In the genomic region with DNA sequence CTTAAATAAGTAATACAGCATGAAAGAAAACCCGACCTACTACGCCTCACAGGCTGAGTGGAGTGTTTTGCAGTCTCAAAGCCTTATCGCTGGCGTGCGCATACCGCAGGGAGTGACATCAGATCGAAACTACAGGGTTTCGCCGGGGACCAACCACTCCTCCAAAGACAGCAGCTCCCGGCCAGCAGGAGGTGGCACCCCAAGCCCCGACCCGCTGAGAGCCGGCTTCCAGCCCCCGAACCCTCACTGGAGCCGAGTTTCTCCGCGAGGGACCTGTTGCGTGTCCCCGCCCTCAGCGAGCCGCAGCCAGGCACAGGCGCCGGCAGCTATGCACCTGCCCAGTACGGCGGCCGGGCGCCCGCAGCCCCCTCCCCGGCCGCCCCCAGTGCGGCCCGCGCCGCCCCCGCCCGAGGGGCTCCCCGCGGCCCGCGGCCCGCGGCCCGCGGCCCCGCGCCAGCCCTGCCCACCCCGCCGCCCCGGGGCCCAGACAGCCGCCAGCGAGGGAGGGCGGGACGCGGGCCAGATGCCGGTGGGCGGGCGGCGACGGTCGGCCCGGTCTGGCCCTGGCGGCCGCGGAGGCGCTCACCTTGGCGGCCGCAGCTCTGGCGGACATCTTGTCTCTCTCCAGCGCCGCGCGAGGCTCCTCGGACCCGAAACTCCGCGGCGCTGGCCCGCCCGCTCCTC, we compare ENCODE assay signal across 8 cellular contexts. TPM values are rescaled to one million over a fixed set of nuclear protein-coding genes. Genes with fewer than 3 reads are reported as not detected.
DNase-seq lines count a peak whose midpoint lies in the region; ATAC-seq and TF ChIP-seq lines count a peak whose summit lies in the region.

No MANE protein-coding gene starts in this region.

- peaks cover 11% of the 10 kb centered on the region for H3K36me3 Mint-ChIP-seq in endodermal cell (ENCODE audit: low read depth)
- H3K36me3 Mint-ChIP-seq in stimulated activated naive CD8-positive, alpha-beta T cell treated with anti-CD3 and anti-CD28 coated beads, Interleukin-15, Interleukin-2, amounts not matched to agents 100 ng/mL and 50 ng/mL, for 24 hours (ENCODE audit: low read depth) = peaks cover 9% of the 10 kb centered on the region

- no peaks in the 10 kb centered on the region for H3K9me3 ChIP-seq in endodermal cell (ENCODE audit: control insufficient read depth, low read length)

- peak overlapping the region; percentile 96 for H3K4me3 ChIP-seq in endodermal cell (ENCODE audit: low read length)

- H3K27ac ChIP-seq in endodermal cell (ENCODE audit: low read depth, low read length) = peak overlapping the region; percentile 93

- peaks cover 10% of the 10 kb centered on the region for H3K27me3 Mint-ChIP-seq in endodermal cell (ENCODE audit: insufficient read depth)
- peaks cover 68% of the 10 kb centered on the region for H3K27me3 Mint-ChIP-seq in stimulated activated naive CD8-positive, alpha-beta T cell treated with anti-CD3 and anti-CD28 coated beads, Interleukin-15, Interleukin-2, amounts not matched to agents 100 ng/mL and 50 ng/mL, for 24 hours

- H3K9ac ChIP-seq in endodermal cell (ENCODE audit: extremely low read depth, low read length, poor library complexity, severe bottlenecking) = peak overlapping the region; percentile 96

- peak; percentile 66 for ATAC-seq in HG03460 (IDR thresholded peaks at IDR 0.05; ENCODE audit: unreplicated experiment)
- no peak for ATAC-seq in GM19452 (IDR thresholded peaks at IDR 0.05; ENCODE audit: unreplicated experiment)

- no peaks in the 10 kb centered on the region for H3K4me1 ChIP-seq in endodermal cell (ENCODE audit: control insufficient read depth, insufficient read depth, low read length)

- H3K9me3 Mint-ChIP-seq in endodermal cell = peaks cover 3% of the 10 kb centered on the region
- H3K9me3 Mint-ChIP-seq in stimulated activated naive CD8-positive, alpha-beta T cell treated with anti-CD3 and anti-CD28 coated beads, Interleukin-15, Interleukin-2, amounts not matched to agents 100 ng/mL and 50 ng/mL, for 24 hours = peaks cover 11% of the 10 kb centered on the region

- no peaks in the 10 kb centered on the region for H3K27me3 ChIP-seq in endodermal cell (ENCODE audit: control insufficient read depth, insufficient read depth, low read length, poor library complexity, severe bottlenecking)

- peaks cover 28% of the 10 kb centered on the region for H3K4me1 Mint-ChIP-seq in endodermal cell
- H3K4me1 Mint-ChIP-seq in stimulated activated naive CD8-positive, alpha-beta T cell treated with anti-CD3 and anti-CD28 coated beads, Interleukin-15, Interleukin-2, amounts not matched to agents 100 ng/mL and 50 ng/mL, for 24 hours (ENCODE audit: low read depth) = peaks cover 24% of the 10 kb centered on the region

- peak; percentile 77 for DNase-seq in NCI-H82 (lab: John Stamatoyannopoulos, UW)
- no peak for DNase-seq in NCI-H82 treated with DMSO at 0.1 percent for 48 hours (lab: John Stamatoyannopoulos, UW; ENCODE audit: unreplicated experiment)
- peak; percentile 86 for DNase-seq in SW480 (ENCODE audit: low spot score)
- DNase-seq in endodermal cell = peak; percentile 93
- peak; percentile 81 to 92 for DNase-seq in lung microvascular endothelial cell (ENCODE audit: low read depth in 2 of 2)

- WGBS in endodermal cell (ENCODE audit: insufficient coverage in 1 of 2, insufficient read length in 1 of 2), 2 experiments = 0 to 2% methylated on average over 11 to 78 of the region's 79 CpGs

- peak overlapping the region; percentile 96 for H3K27ac Mint-ChIP-seq in endodermal cell
- H3K27ac Mint-ChIP-seq in stimulated activated naive CD8-positive, alpha-beta T cell treated with anti-CD3 and anti-CD28 coated beads, Interleukin-15, Interleukin-2, amounts not matched to agents 100 ng/mL and 50 ng/mL, for 24 hours = no peak overlapping the region

- peak overlapping the region; percentile 82 for H3K4me3 Mint-ChIP-seq in endodermal cell
- peak overlapping the region; percentile 39 for H3K4me3 Mint-ChIP-seq in stimulated activated naive CD8-positive, alpha-beta T cell treated with anti-CD3 and anti-CD28 coated beads, Interleukin-15, Interleukin-2, amounts not matched to agents 100 ng/mL and 50 ng/mL, for 24 hours

- peak; percentile 31 for TF ChIP-seq CTCF in endodermal cell (conservative IDR thresholded peaks at IDR 0.05)

- no peaks in the 10 kb centered on the region for H3K36me3 ChIP-seq in endodermal cell (ENCODE audit: control insufficient read depth, insufficient read depth, low read length)

RNA-seq across cellular contexts. Expression of gene TJP1, which starts 0.7 kb away (rescaled TPM):
- total RNA-seq in endodermal cell = 100 to 1,000 TPM; 131 to 145 TPM
- 65.2 TPM for polyA plus RNA-seq in endodermal cell (2013, experiment 1 of 2)
- polyA plus RNA-seq in endodermal cell (2013, experiment 2 of 2) = 63.9 TPM
- 68.1 and 69.7 TPM in 2 replicates for total RNA-seq in lung microvascular endothelial cell
